Comparison of ENCODE assay signal across 7 cellular contexts in the genomic region with DNA sequence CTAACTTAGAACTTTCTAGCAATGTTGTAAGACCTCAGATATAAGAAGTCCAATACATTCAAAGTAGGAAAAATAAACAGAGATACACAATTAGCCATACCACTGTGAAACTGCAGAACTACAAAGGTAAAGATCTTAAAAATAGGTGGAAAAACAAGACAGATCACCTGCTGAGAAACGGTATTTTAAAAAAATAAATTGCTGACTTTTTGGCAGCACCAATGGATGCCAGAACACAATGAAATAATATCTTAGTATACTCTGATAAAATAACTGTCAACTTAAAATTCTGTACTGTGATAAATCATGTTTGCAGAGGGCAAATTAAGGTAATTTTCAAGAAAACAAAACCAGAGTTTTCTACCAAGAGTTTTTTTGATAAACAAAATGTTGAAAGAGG.
"Had no signal": no experiment of that assay in that cellular context is flagged by ENCODE, and none has a peak within 500 bp of the region (broad histone marks: within the 10 kb centered on the region; RNA-seq: fewer than 3 reads in every experiment).

No MANE protein-coding gene starts in this region.

- H3K4me1 Mint-ChIP-seq: GM23338 had no signal

- H3K27ac Mint-ChIP-seq: H9, HFFc6 had no signal

- H3K27ac ChIP-seq: KMS-11 had no signal

- H3K4me3 Mint-ChIP-seq: GM23338, H9, HFFc6 had no signal

- H3K4me3 ChIP-seq: GM23338 had no signal

- H3K9me3 Mint-ChIP-seq: GM23338, H9 had no signal

- DNase-seq: H9, HFFc6, IMR-90, KBM-7 had no signal

- ATAC-seq: GM23338, HCT116 had no signal
